In genomic region chr17:28807925-28808641, GRCh38 we compare ENCODE assay signal across 8 cellular contexts. TPM values are rescaled to one million over a fixed set of nuclear protein-coding genes. Genes with fewer than 3 reads are reported as not detected.
A peak's percentile ranks its signal among the peaks of the same experiment; 100 is the strongest.
DNase-seq lines count a peak whose midpoint lies in the region; ATAC-seq lines count a peak whose summit lies in the region.

No MANE protein-coding gene starts in this region.

- peak; percentile 47 for DNase-seq in CD1c-positive myeloid dendritic cell (ENCODE audit: extremely low spot score)
- DNase-seq in KBM-7 = peak; percentile 53
- DNase-seq in activated T-helper 1 cell treated with anti-CD3 and anti-CD28 coated beads, Interleukin-12 subunit alpha, Interleukin-12 subunit beta, Interleukin-2, Interleukin-4 antibody, amounts not matched to agents 30 ng/mL and 10 ng/mL and 1 ng/mL, durations not matched to agents 14 hours and 24 hours and 36 hours (ENCODE audit: low spot score) = no peak
- DNase-seq in right cardiac atrium = no peak
- DNase-seq in NCI-H2227 treated with DMSO at 0.1 percent for 48 hours (lab: John Stamatoyannopoulos, UW) = no peak
- no peak for DNase-seq in NCI-H2107 treated with DMSO at 0.1 percent for 48 hours (lab: John Stamatoyannopoulos, UW; ENCODE audit: unreplicated experiment)
- DNase-seq in effector memory CD8-positive, alpha-beta T cell = no peak

- H3K27ac ChIP-seq in right cardiac atrium (ENCODE audit: low read length) = peak overlapping the region; percentile 59

- WGBS in right cardiac atrium = 4% methylated on average over 2 of the region's 2 CpGs

- H3K36me3 Mint-ChIP-seq in activated T-helper 1 cell treated with anti-CD3 and anti-CD28 coated beads, Interleukin-12 subunit alpha, Interleukin-12 subunit beta, Interleukin-2, Interleukin-4 antibody, amounts not matched to agents 30 ng/mL and 10 ng/mL and 1 ng/mL, durations not matched to agents 14 hours and 24 hours and 36 hours (ENCODE audit: low read depth) = peaks cover 3% of the 10 kb centered on the region
- peaks cover 30% of the 10 kb centered on the region for H3K36me3 Mint-ChIP-seq in effector memory CD8-positive, alpha-beta T cell (ENCODE audit: insufficient read depth)

- peak overlapping the region; percentile 95 for H3K9ac ChIP-seq in skeletal muscle satellite cell (ENCODE audit: low read depth, low read length)

- H3K36me3 ChIP-seq in skeletal muscle satellite cell (ENCODE audit: insufficient read depth, low read length) = peaks cover 16% of the 10 kb centered on the region

- in situ Hi-C loops in KBM-7 (cut with MboI; ENCODE audit: low pct_unique_long_range_greater_than_20kb, low sequenced_read_pairs) = no loop called here

- no peaks in the 10 kb centered on the region for H3K9me3 Mint-ChIP-seq in activated T-helper 1 cell treated with anti-CD3 and anti-CD28 coated beads, Interleukin-12 subunit alpha, Interleukin-12 subunit beta, Interleukin-2, Interleukin-4 antibody, amounts not matched to agents 30 ng/mL and 10 ng/mL and 1 ng/mL, durations not matched to agents 14 hours and 24 hours and 36 hours
- H3K9me3 Mint-ChIP-seq in effector memory CD8-positive, alpha-beta T cell = no peaks in the 10 kb centered on the region

- H3K4me3 Mint-ChIP-seq in activated T-helper 1 cell treated with anti-CD3 and anti-CD28 coated beads, Interleukin-12 subunit alpha, Interleukin-12 subunit beta, Interleukin-2, Interleukin-4 antibody, amounts not matched to agents 30 ng/mL and 10 ng/mL and 1 ng/mL, durations not matched to agents 14 hours and 24 hours and 36 hours = no peak overlapping the region
- H3K4me3 Mint-ChIP-seq in effector memory CD8-positive, alpha-beta T cell = no peak overlapping the region

- intact Hi-C loops in activated T-helper 1 cell treated with anti-CD3 and anti-CD28 coated beads, Interleukin-12 subunit alpha, Interleukin-12 subunit beta, Interleukin-2, Interleukin-4 antibody, amounts not matched to agents 30 ng/mL and 10 ng/mL and 1 ng/mL, durations not matched to agents 14 hours and 24 hours and 36 hours (cut with micrococcal nuclease) = no loop called here
- intact Hi-C loops in right cardiac atrium (cut with DNase I) = no loop called here

- H3K4me3 ChIP-seq in right cardiac atrium (ENCODE audit: low read length) = no peak overlapping the region
- H3K4me3 ChIP-seq in skeletal muscle satellite cell (ENCODE audit: low read length) = peak overlapping the region; percentile 60

- H3K27ac Mint-ChIP-seq in activated T-helper 1 cell treated with anti-CD3 and anti-CD28 coated beads, Interleukin-12 subunit alpha, Interleukin-12 subunit beta, Interleukin-2, Interleukin-4 antibody, amounts not matched to agents 30 ng/mL and 10 ng/mL and 1 ng/mL, durations not matched to agents 14 hours and 24 hours and 36 hours = peak overlapping the region; percentile 19
- H3K27ac Mint-ChIP-seq in effector memory CD8-positive, alpha-beta T cell = peak overlapping the region in 1 of 2 donors; percentile 54

- peaks cover 37% of the 10 kb centered on the region for H3K4me1 Mint-ChIP-seq in activated T-helper 1 cell treated with anti-CD3 and anti-CD28 coated beads, Interleukin-12 subunit alpha, Interleukin-12 subunit beta, Interleukin-2, Interleukin-4 antibody, amounts not matched to agents 30 ng/mL and 10 ng/mL and 1 ng/mL, durations not matched to agents 14 hours and 24 hours and 36 hours (ENCODE audit: low read depth)
- H3K4me1 Mint-ChIP-seq in effector memory CD8-positive, alpha-beta T cell (ENCODE audit: low read depth in 2 of 2) = peaks cover 3 to 20% of the 10 kb centered on the region in 2 donors

- ATAC-seq in right cardiac atrium = peak; percentile 20 to 66
- no peak for ATAC-seq in effector memory CD8-positive, alpha-beta T cell (replicated peaks)

- peak overlapping the region; percentile 83 for H3K4me2 ChIP-seq in skeletal muscle satellite cell (ENCODE audit: low read length)

- H3K9me3 ChIP-seq in right cardiac atrium (ENCODE audit: control insufficient read depth, low read length) (no peaks in the 10 kb centered on the region), skeletal muscle satellite cell (replicated peaks; ENCODE audit: low read length) (no peaks in the 10 kb centered on the region)

- no peaks in the 10 kb centered on the region for H3K27me3 Mint-ChIP-seq in activated T-helper 1 cell treated with anti-CD3 and anti-CD28 coated beads, Interleukin-12 subunit alpha, Interleukin-12 subunit beta, Interleukin-2, Interleukin-4 antibody, amounts not matched to agents 30 ng/mL and 10 ng/mL and 1 ng/mL, durations not matched to agents 14 hours and 24 hours and 36 hours (ENCODE audit: insufficient read depth)
- H3K27me3 Mint-ChIP-seq in effector memory CD8-positive, alpha-beta T cell = no peaks in the 10 kb centered on the region

- H3K27me3 ChIP-seq in right cardiac atrium (ENCODE audit: control insufficient read depth, insufficient read depth) (no peaks in the 10 kb centered on the region), skeletal muscle satellite cell (ENCODE audit: control insufficient read depth, insufficient read depth, low read length) (no peaks in the 10 kb centered on the region)

- H3K4me1 ChIP-seq in right cardiac atrium (ENCODE audit: control insufficient read depth, insufficient read depth, low read length) (no peaks in the 10 kb centered on the region), skeletal muscle satellite cell (ENCODE audit: control insufficient read depth, insufficient read depth, low read length) (peaks cover 50% of the 10 kb centered on the region)

RNA-seq across cellular contexts. Expression of gene FAM222B, which starts 34.5 kb away (rescaled TPM):
- total RNA-seq in activated T-helper 1 cell treated with anti-CD3 and anti-CD28 coated beads, Interleukin-12 subunit alpha, Interleukin-12 subunit beta, Interleukin-2, Interleukin-4 antibody, amounts not matched to agents 30 ng/mL and 10 ng/mL and 1 ng/mL, durations not matched to agents 14 hours and 24 hours and 36 hours = 27.5 and 28.1 TPM in 2 replicates
- 10 to 100 TPM; 15.3 to 19.6 (median 18.6) TPM for total RNA-seq in right cardiac atrium
- 11.9 TPM for polyA plus RNA-seq in right cardiac atrium
- 5.2 and 7.9 TPM in 2 replicates for total RNA-seq in skeletal muscle satellite cell (2012; rRNA removed)

RNA-seq across cellular contexts. Expression of gene ERAL1, which starts 46.7 kb away (rescaled TPM):
- 60.4 and 61.5 TPM in 2 replicates for total RNA-seq in activated T-helper 1 cell treated with anti-CD3 and anti-CD28 coated beads, Interleukin-12 subunit alpha, Interleukin-12 subunit beta, Interleukin-2, Interleukin-4 antibody, amounts not matched to agents 30 ng/mL and 10 ng/mL and 1 ng/mL, durations not matched to agents 14 hours and 24 hours and 36 hours
- total RNA-seq in right cardiac atrium = 10 to 100 TPM; 25.9 to 30.1 (median 28.3) TPM
- polyA plus RNA-seq in right cardiac atrium = 29.3 TPM
- 29.7 and 38.2 TPM in 2 replicates for total RNA-seq in skeletal muscle satellite cell (2012; rRNA removed)

Comparison
In these comparisons a context has a peak if more than half of its experiments do, and no peak if none do; other contexts are left out.
1. DNase-seq: peak in CD1c-positive myeloid dendritic cell (single experiment) and KBM-7 (single experiment); none in activated T-helper 1 cell treated with anti-CD3 and anti-CD28 coated beads, Interleukin-12 subunit alpha, Interleukin-12 subunit beta, Interleukin-2, Interleukin-4 antibody, amounts not matched to agents 30 ng/mL and 10 ng/mL and 1 ng/mL, durations not matched to agents 14 hours and 24 hours and 36 hours (single experiment), right cardiac atrium (0 of 3), NCI-H2227 treated with DMSO at 0.1 percent for 48 hours (single experiment), NCI-H2107 treated with DMSO at 0.1 percent for 48 hours (single experiment) and effector memory CD8-positive, alpha-beta T cell (0 of 3).